Comparison of ENCODE assay signal across 31 cellular contexts in genomic region chr4:182971702-182972101, GRCh38.
"Had no signal": no experiment of that assay in that cellular context is flagged by ENCODE, and none has a peak within 500 bp of the region (broad histone marks: within the 10 kb centered on the region; RNA-seq: fewer than 3 reads in every experiment).

No MANE protein-coding gene starts in this region.

- H3K4me3 ChIP-seq: adrenal gland, body of pancreas, breast epithelium had no signal

- DNase-seq: activated B cell treated with CpG ODN at 0.5 μM for 24 hours; activated CD4-positive, alpha-beta memory T cell treated with anti-CD3 and anti-CD28 coated beads for 36 hours; activated CD4-positive, alpha-beta T cell treated with anti-CD3 and anti-CD28 coated beads for 4 hours; activated CD4-positive, alpha-beta T cell treated with anti-CD3 and anti-CD28 coated beads, Interleukin-2, amount 10 ng/mL, durations not matched to agents 24 days and 14 days; activated CD4-positive, alpha-beta T cell treated with anti-CD3 and anti-CD28 coated beads, Interleukin-2, amount 50 U/mL, for 1 hour; activated CD4-positive, alpha-beta T cell treated with anti-CD3 and anti-CD28 coated beads, Interleukin-2, amount 50 U/mL, for 4 hours; activated CD4-positive, CD25-positive, alpha-beta regulatory T cell treated with anti-CD3 and anti-CD28 coated beads, Interleukin-2, amount 50 U/mL, for 72 hours; activated CD8-positive, alpha-beta memory T cell treated with anti-CD3 and anti-CD28 coated beads, Interleukin-2, amount 50 U/mL, for 4 hours; activated CD8-positive, alpha-beta T cell treated with anti-CD3 and anti-CD28 coated beads for 36 hours; activated effector memory CD4-positive, alpha-beta T cell treated with anti-CD3 and anti-CD28 coated beads, Interleukin-2, amount 50 U/mL, for 16 hours; activated gamma-delta T cell treated with Interleukin-2 at 50 U/mL for 16 hours; activated naive CD4-positive, alpha-beta T cell; activated naive CD4-positive, alpha-beta T cell treated with anti-CD3 and anti-CD28 coated beads for 36 hours; activated naive CD4-positive, alpha-beta T cell treated with anti-CD3 and anti-CD28 coated beads, Interleukin-2, amount 50 U/mL, for 16 hours; activated naive CD8-positive, alpha-beta T cell treated with anti-CD3 and anti-CD28 coated beads for 36 hours; activated T-cell treated with anti-CD3 and anti-CD28 coated beads for 4 hours; activated T-cell treated with anti-CD3 and anti-CD28 coated beads, Interleukin-2, amount 50 U/mL, for 1 hour; activated T-cell treated with anti-CD3 and anti-CD28 coated beads, Interleukin-2, amount 50 U/mL, for 4 hours; activated T-cell treated with anti-CD3 and anti-CD28 coated beads, Interleukin-2, amount 50 U/mL, for 72 hours; adrenal gland; amniotic stem cell; aorta; body of pancreas; brain microvascular endothelial cell; central memory CD4-positive, alpha-beta T cell; T-helper 2 cell; T-helper 9 cell had no signal

- H3K4me1 ChIP-seq: adrenal gland, body of pancreas, breast epithelium had no signal

- H3K27me3 ChIP-seq: body of pancreas, brain microvascular endothelial cell, breast epithelium had no signal

- H3K9me3 ChIP-seq: adrenal gland, body of pancreas, breast epithelium had no signal

- ATAC-seq: activated CD8-positive, alpha-beta T cell treated with anti-CD3 and anti-CD28 coated beads for 36 hours; activated naive CD4-positive, alpha-beta T cell treated with anti-CD3 and anti-CD28 coated beads, Interleukin-2, amount 50 U/mL, for 72 hours; activated T-cell treated with anti-CD3 and anti-CD28 coated beads, Interleukin-2, amount 50 U/mL, for 4 hours; activated T-cell treated with anti-CD3 and anti-CD28 coated beads, Interleukin-2, amount 50 U/mL, for 72 hours; activated T-helper 17 cell treated with anti-CD3 and anti-CD28 coated beads, Interleukin-2, amount 50 U/mL, for 72 hours; body of pancreas had no signal

- H3K36me3 ChIP-seq: adrenal gland, brain microvascular endothelial cell, breast epithelium had no signal

- H3K27ac ChIP-seq: adrenal gland, body of pancreas, brain microvascular endothelial cell, breast epithelium, VCaP had no signal
